23 cellular contexts compared by ENCODE assay signal in genomic region chr1:180195916-180196315, GRCh38. TPM values are rescaled to one million over a fixed set of nuclear protein-coding genes. Genes with fewer than 3 reads are reported as not detected.
"Had no signal": no experiment of that assay in that cellular context is flagged by ENCODE, and none has a peak within 500 bp of the region (broad histone marks: within the 10 kb centered on the region; RNA-seq: fewer than 3 reads in every experiment).

No MANE protein-coding gene starts in this region.

- H3K27ac ChIP-seq: dorsolateral prefrontal cortex, heart left ventricle, neutrophil, spleen, thoracic aorta, vagina had no signal

- ATAC-seq: heart left ventricle; naive thymus-derived CD4-positive, alpha-beta T cell; sciatic nerve; stimulated activated naive B cell treated with anti-CD40 and anti-IgM and Interleukin-4, amounts not matched to agents 10 μg/mL and 1 μg/mL and 100 μg/mL, for 72 hours; stimulated activated naive CD8-positive, alpha-beta T cell treated with anti-CD3 and anti-CD28 coated beads, Interleukin-15, amount 100 ng/mL, for 72 hours had no signal

- FAIRE-seq: islet of Langerhans had no signal

- DNase-seq: cortex of kidney; dorsolateral prefrontal cortex; effector CD8-positive, alpha-beta T cell; foreskin melanocyte; hypothalamus; kidney glomerular epithelial cell; mammary epithelial cell; naive thymus-derived CD4-positive, alpha-beta T cell; nephron progenitor cell; spleen; stimulated activated CD4-positive, alpha-beta T cell treated with anti-CD3 and anti-CD28 coated beads, Interleukin-15, amount 100 ng/mL, for 24 hours; stimulated activated CD4-positive, alpha-beta T cell treated with anti-CD3 and anti-CD28 coated beads, Interleukin-1b, Interleukin-23, amount 100 ng/mL, for 48 hours; stimulated activated CD4-positive, alpha-beta T cell treated with anti-CD3 and anti-CD28 coated beads, Interleukin-4, amount 100 ng/mL, for 24 hours; stimulated activated naive B cell treated with anti-CD40 and anti-IgM and Interleukin-4, amounts not matched to agents 10 μg/mL and 1 μg/mL and 100 μg/mL, for 72 hours; stimulated activated naive CD8-positive, alpha-beta T cell treated with anti-CD3 and anti-CD28 coated beads, Interleukin-15, amount 100 ng/mL, for 72 hours; trophoblast cell had no signal

- H3K4me1 ChIP-seq: heart left ventricle, vagina had no signal

- H3K4me3 Mint-ChIP-seq: naive thymus-derived CD4-positive, alpha-beta T cell; nephron progenitor cell; stimulated activated naive B cell treated with anti-CD40 and anti-IgM and Interleukin-4, amounts not matched to agents 10 μg/mL and 1 μg/mL and 100 μg/mL, for 72 hours; stimulated activated naive CD8-positive, alpha-beta T cell treated with anti-CD3 and anti-CD28 coated beads, Interleukin-15, amount 100 ng/mL, for 72 hours had no signal

- H3K4me3 ChIP-seq: dorsolateral prefrontal cortex, heart left ventricle, spleen, thoracic aorta, vagina had no signal

- H3K27me3 Mint-ChIP-seq: naive thymus-derived CD4-positive, alpha-beta T cell; stimulated activated naive B cell treated with anti-CD40 and anti-IgM and Interleukin-4, amounts not matched to agents 10 μg/mL and 1 μg/mL and 100 μg/mL, for 72 hours; stimulated activated naive CD8-positive, alpha-beta T cell treated with anti-CD3 and anti-CD28 coated beads, Interleukin-15, amount 100 ng/mL, for 72 hours had no signal

- H3K9me3 Mint-ChIP-seq: naive thymus-derived CD4-positive, alpha-beta T cell; nephron progenitor cell; stimulated activated naive B cell treated with anti-CD40 and anti-IgM and Interleukin-4, amounts not matched to agents 10 μg/mL and 1 μg/mL and 100 μg/mL, for 72 hours; stimulated activated naive CD8-positive, alpha-beta T cell treated with anti-CD3 and anti-CD28 coated beads, Interleukin-15, amount 100 ng/mL, for 72 hours had no signal

- H3K27ac Mint-ChIP-seq: nephron progenitor cell; stimulated activated naive B cell treated with anti-CD40 and anti-IgM and Interleukin-4, amounts not matched to agents 10 μg/mL and 1 μg/mL and 100 μg/mL, for 72 hours had no signal

- H3K27me3 ChIP-seq: dorsolateral prefrontal cortex, heart left ventricle, neutrophil, spleen, vagina had no signal

- H3K9me3 ChIP-seq: heart left ventricle, neutrophil, spleen, thoracic aorta, vagina had no signal

RNA-seq across cellular contexts. Expression of gene LHX4, which starts 34.1 kb away (rescaled TPM):
- total RNA-seq: heart left ventricle, mammary epithelial cell, sciatic nerve, skeletal muscle tissue, thoracic aorta had no signal
- polyA plus RNA-seq: heart left ventricle, mammary epithelial cell had no signal
